16 cellular contexts compared by ENCODE assay signal in the genomic region with DNA sequence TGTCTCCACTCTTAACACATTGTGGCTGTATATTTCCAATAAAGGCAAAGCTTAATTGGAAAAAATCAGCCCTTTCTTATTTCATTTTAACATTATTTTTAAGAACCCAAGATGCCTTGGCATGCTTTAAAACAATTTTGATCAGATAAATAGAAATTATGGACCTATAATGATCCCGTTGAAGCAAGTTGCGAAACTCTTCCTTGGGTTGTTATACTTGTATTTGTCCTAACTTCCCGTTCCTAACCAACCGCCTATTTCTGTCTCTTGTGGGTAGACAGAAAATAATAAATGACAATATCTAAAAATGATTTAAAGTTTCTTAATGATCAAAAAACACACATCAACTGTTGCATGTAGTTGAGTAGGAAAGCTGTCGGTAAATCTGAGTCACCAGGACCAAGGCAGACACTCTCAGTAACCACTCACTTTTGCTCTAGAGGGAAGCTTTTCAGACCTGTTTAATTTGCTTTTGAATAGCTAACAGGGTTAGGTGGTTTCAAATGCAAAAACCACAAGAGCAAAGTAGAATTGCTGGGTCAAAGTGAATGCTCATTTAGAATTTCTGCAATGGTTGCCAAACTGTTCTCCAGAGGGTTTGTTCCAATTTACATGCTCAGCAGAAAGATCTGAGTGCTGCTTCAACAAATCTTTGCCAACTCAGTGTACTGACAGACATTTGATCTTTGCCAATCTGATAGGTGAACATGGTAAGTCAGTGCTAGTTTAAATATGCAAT. TPM values are rescaled to one million over a fixed set of nuclear protein-coding genes. Genes with fewer than 3 reads are reported as not detected.
DNase-seq lines count a peak whose midpoint lies in the region; ATAC-seq, FAIRE-seq and TF ChIP-seq lines count a peak whose summit lies in the region.
"Had no signal": no experiment of that assay in that cellular context is flagged by ENCODE, and none has a peak within 500 bp of the region (broad histone marks: within the 10 kb centered on the region; RNA-seq: fewer than 3 reads in every experiment).

No MANE protein-coding gene starts in this region.

- peaks cover 29% of the 10 kb centered on the region for H3K27me3 Mint-ChIP-seq in activated T-cell treated with anti-CD3 and anti-CD28 coated beads, Interleukin-2, amount 50 U/mL, for 72 hours (ENCODE audit: low read depth)

- DNase-seq in NCI-H2196 (lab: John Stamatoyannopoulos, UW; ENCODE audit: unreplicated experiment) (peak; percentile 35), NCI-H2196 treated with DMSO at 0.1 percent for 48 hours (lab: John Stamatoyannopoulos, UW; ENCODE audit: unreplicated experiment) (no peak), LNCaP clone FGC (ENCODE audit: low read depth) (peak; percentile 43), tibial nerve (ENCODE audit: low spot score in 2 of 2) (no peak), D721Med (ENCODE audit: insufficient read length, low spot score) (no peak), NCI-H2227 (lab: John Stamatoyannopoulos, UW; ENCODE audit: unreplicated experiment) (no peak)
- DNase-seq in activated T-cell treated with anti-CD3 and anti-CD28 coated beads, Interleukin-2, amount 50 U/mL, for 72 hours, result peak; percentile 28
- DNase-seq: DMS 273 treated with DMSO at 0.1 percent for 48 hours, foreskin fibroblast, IMR-90, posterior cingulate gyrus, tibial artery had no signal

- H3K4me1 Mint-ChIP-seq in activated T-cell treated with anti-CD3 and anti-CD28 coated beads, Interleukin-2, amount 50 U/mL, for 72 hours (ENCODE audit: low read depth), result peaks cover 30% of the 10 kb centered on the region

- peak overlapping the region; percentile 27 for H3K27ac Mint-ChIP-seq in activated T-cell treated with anti-CD3 and anti-CD28 coated beads, Interleukin-2, amount 50 U/mL, for 72 hours

- no peak for TF ChIP-seq EP300 in tibial nerve (IDR thresholded peaks at IDR 0.05)

- H3K27ac ChIP-seq in liver (ENCODE audit: low read depth in 1 of 2, low read length in 2 of 2), result peak overlapping the region; percentile 27 to 46
- H3K27ac ChIP-seq in tibial nerve, result no peak overlapping the region
- H3K27ac ChIP-seq: coronary artery, tibial artery had no signal

- peak overlapping the region in 1 of 2 donors; percentile 12 for H3K9ac ChIP-seq in liver (ENCODE audit: low read depth in 1 of 2, low read length in 2 of 2)

- H3K36me3 ChIP-seq in liver (ENCODE audit: control insufficient read depth in 4 of 4, insufficient read depth in 3 of 4, low read depth in 1 of 4, low read length in 3 of 4) (no peaks in the 10 kb centered on the region), tibial nerve (no peaks in the 10 kb centered on the region)
- H3K36me3 ChIP-seq: tibial artery had no signal

- no peaks in the 10 kb centered on the region for H3K9me3 ChIP-seq in liver (ENCODE audit: control insufficient read depth in 4 of 4, low read length in 3 of 4)
- no peaks in the 10 kb centered on the region for H3K9me3 ChIP-seq in tibial nerve
- H3K9me3 ChIP-seq: tibial artery had no signal

- no peak for TF ChIP-seq POLR2A in tibial nerve (IDR thresholded peaks at IDR 0.05)

- no peaks in the 10 kb centered on the region for H3K36me3 Mint-ChIP-seq in activated T-cell treated with anti-CD3 and anti-CD28 coated beads, Interleukin-2, amount 50 U/mL, for 72 hours (ENCODE audit: insufficient read depth in 2 of 2)

- peaks cover 0 to 2% (median 0%) of the 10 kb centered on the region in 4 donors for H3K27me3 ChIP-seq in liver (ENCODE audit: control insufficient read depth in 4 of 4, insufficient read depth in 4 of 4, low read length in 3 of 4)
- H3K27me3 ChIP-seq in tibial nerve, result no peaks in the 10 kb centered on the region

- WGBS in liver, result 22% methylated on average over 5 of the region's 5 CpGs
- 53 to 55% methylated on average over 5 of the region's 5 CpGs for WGBS in tibial nerve, 2 donors

- FAIRE-seq in D721Med (lab: Jason Lieb, UNC), result no peak
- FAIRE-seq: A204.1 had no signal

- peak; percentile 11 to 53 for TF ChIP-seq RAD21 in liver (IDR thresholded peaks at IDR 0.05)

- TF ChIP-seq CTCF in LNCaP clone FGC (IDR thresholded peaks at IDR 0.05; ENCODE audit: control insufficient read depth, extremely low read depth, insufficient read depth) (no peak), liver (IDR thresholded peaks at IDR 0.05; ENCODE audit: low read depth, low read length, missing input control) (no peak), tibial nerve (IDR thresholded peaks at IDR 0.05) (no peak), D721Med (IDR thresholded peaks at IDR 0.05; ENCODE audit: insufficient read depth, missing control alignments) (no peak)

- H3K4me3 ChIP-seq in LNCaP clone FGC (ENCODE audit: low read depth, low read length) (no peak overlapping the region), liver (ENCODE audit: low read depth in 1 of 3, low read length in 3 of 3) (no peak overlapping the region), tibial nerve (no peak overlapping the region)
- H3K4me3 ChIP-seq: coronary artery, tibial artery had no signal

- H3K4me3 Mint-ChIP-seq in activated T-cell treated with anti-CD3 and anti-CD28 coated beads, Interleukin-2, amount 50 U/mL, for 72 hours, result peak overlapping the region; percentile 18 to 51

- ATAC-seq in activated T-cell treated with anti-CD3 and anti-CD28 coated beads, Interleukin-2, amount 50 U/mL, for 72 hours (replicated peaks in 1 of 2), result peak; percentile 97

- H3K9me3 Mint-ChIP-seq in activated T-cell treated with anti-CD3 and anti-CD28 coated beads, Interleukin-2, amount 50 U/mL, for 72 hours, result no peaks in the 10 kb centered on the region

- peaks cover 0 to 22% (median 9%) of the 10 kb centered on the region in 4 donors for H3K4me1 ChIP-seq in liver (ENCODE audit: control insufficient read depth in 4 of 4, insufficient read depth in 4 of 4, low read length in 3 of 4)
- peaks cover 0 to 7% (median 0%) of the 10 kb centered on the region in 4 donors for H3K4me1 ChIP-seq in tibial nerve
- H3K4me1 ChIP-seq: tibial artery had no signal

TF ChIP-seq in liver, 16 proteins besides CTCF, POLR2A, EP300 and RAD21:
- TF ChIP-seq EGR1 (IDR thresholded peaks at IDR 0.05; ENCODE audit: low read depth in 2 of 2) (no peak), HNF4G (IDR thresholded peaks at IDR 0.05) (no peak), SP1 (IDR thresholded peaks at IDR 0.05) (peak; percentile 77), YY1 (IDR thresholded peaks at IDR 0.05) (peak; percentile 67), RXRA (IDR thresholded peaks at IDR 0.05) (peak; percentile 73 to 82), JUND (IDR thresholded peaks at IDR 0.05) (peak; percentile 55 to 82), HNF4A (conservative IDR thresholded peaks at IDR 0.05) (peak; percentile 65 to 72)
- TF ChIP-seq, protein P1, sequence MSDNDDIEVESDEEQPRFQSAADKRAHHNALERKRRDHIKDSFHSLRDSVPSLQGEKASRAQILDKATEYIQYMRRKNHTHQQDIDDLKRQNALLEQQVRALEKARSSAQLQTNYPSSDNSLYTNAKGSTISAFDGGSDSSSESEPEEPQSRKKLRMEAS (IDR thresholded peaks at IDR 0.05), result peak; percentile 54
- TF ChIP-seq, protein P2, sequence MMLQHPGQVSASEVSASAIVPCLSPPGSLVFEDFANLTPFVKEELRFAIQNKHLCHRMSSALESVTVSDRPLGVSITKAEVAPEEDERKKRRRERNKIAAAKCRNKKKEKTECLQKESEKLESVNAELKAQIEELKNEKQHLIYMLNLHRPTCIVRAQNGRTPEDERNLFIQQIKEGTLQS (IDR thresholded peaks at IDR 0.05), result peak; percentile 46
- TF ChIP-seq, protein P3, sequence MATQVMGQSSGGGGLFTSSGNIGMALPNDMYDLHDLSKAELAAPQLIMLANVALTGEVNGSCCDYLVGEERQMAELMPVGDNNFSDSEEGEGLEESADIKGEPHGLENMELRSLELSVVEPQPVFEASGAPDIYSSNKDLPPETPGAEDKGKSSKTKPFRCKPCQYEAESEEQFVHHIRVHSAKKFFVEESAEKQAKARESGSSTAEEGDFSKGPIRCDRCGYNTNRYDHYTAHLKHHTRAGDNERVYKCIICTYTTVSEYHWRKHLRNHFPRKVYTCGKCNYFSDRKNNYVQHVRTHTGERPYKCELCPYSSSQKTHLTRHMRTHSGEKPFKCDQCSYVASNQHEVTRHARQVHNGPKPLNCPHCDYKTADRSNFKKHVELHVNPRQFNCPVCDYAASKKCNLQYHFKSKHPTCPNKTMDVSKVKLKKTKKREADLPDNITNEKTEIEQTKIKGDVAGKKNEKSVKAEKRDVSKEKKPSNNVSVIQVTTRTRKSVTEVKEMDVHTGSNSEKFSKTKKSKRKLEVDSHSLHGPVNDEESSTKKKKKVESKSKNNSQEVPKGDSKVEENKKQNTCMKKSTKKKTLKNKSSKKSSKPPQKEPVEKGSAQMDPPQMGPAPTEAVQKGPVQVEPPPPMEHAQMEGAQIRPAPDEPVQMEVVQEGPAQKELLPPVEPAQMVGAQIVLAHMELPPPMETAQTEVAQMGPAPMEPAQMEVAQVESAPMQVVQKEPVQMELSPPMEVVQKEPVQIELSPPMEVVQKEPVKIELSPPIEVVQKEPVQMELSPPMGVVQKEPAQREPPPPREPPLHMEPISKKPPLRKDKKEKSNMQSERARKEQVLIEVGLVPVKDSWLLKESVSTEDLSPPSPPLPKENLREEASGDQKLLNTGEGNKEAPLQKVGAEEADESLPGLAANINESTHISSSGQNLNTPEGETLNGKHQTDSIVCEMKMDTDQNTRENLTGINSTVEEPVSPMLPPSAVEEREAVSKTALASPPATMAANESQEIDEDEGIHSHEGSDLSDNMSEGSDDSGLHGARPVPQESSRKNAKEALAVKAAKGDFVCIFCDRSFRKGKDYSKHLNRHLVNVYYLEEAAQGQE (IDR thresholded peaks at IDR 0.05), result no peak

RNA-seq across cellular contexts. Expression of a gene that starts 34.2 kb away (rescaled TPM):
- 10 to 100 TPM; 10.9 to 14.7 TPM for total RNA-seq in activated T-cell treated with anti-CD3 and anti-CD28 coated beads, Interleukin-2, amount 50 U/mL, for 72 hours
- 10 to 100 TPM in 1 of 2 donors, 1 to 10 TPM in 1; 3.7 to 19.1 TPM for total RNA-seq in liver
- polyA plus RNA-seq in liver, result 1 to 10 TPM; 5.4 to 9.6 TPM
- total RNA-seq in tibial nerve, result 10 to 100 TPM; 16.7 to 20.0 (median 18.4) TPM
- total RNA-seq: IMR-90 had no signal
- polyA plus RNA-seq: IMR-90 had no signal

RNA-seq across cellular contexts. Expression of a gene that starts 50.8 kb away (rescaled TPM):
- total RNA-seq in activated T-cell treated with anti-CD3 and anti-CD28 coated beads, Interleukin-2, amount 50 U/mL, for 72 hours, result not detected
- total RNA-seq in liver (1 to 10 TPM in 1 of 2 donors, under 1 TPM in 1; 0.19 to 1.9 TPM), tibial nerve (1 to 10 TPM in 2 of 4 donors, not detected in 2; 1.1 to 1.7 TPM)
- under 1 TPM; 0.36 to 0.63 TPM for polyA plus RNA-seq in liver
- total RNA-seq: IMR-90, lung microvascular endothelial cell had no signal
- polyA plus RNA-seq: IMR-90 had no signal

RNA-seq across cellular contexts. Expression of a gene that starts 59.0 kb away (rescaled TPM):
- total RNA-seq in activated T-cell treated with anti-CD3 and anti-CD28 coated beads, Interleukin-2, amount 50 U/mL, for 72 hours, result not detected
- total RNA-seq in liver (not detected), tibial nerve (not detected)
- not detected for polyA plus RNA-seq in liver
- total RNA-seq: IMR-90, lung microvascular endothelial cell had no signal
- polyA plus RNA-seq: IMR-90 had no signal

Comparison
In these comparisons a context has a peak if more than half of its experiments do, and no peak if none do; other contexts are left out.
1. DNase-seq: peak in NCI-H2196 (single experiment), LNCaP clone FGC (single experiment) and activated T-cell treated with anti-CD3 and anti-CD28 coated beads, Interleukin-2, amount 50 U/mL, for 72 hours (2 of 2); none in NCI-H2196 treated with DMSO at 0.1 percent for 48 hours (single experiment), tibial nerve (0 of 2), D721Med (single experiment) and NCI-H2227 (single experiment).
2. H3K27ac ChIP-seq: peak in liver (2 of 2); none in tibial nerve (0 of 4).